8 cellular contexts compared by ENCODE assay signal in genomic region chr19:19460761-19461265, GRCh38. TPM values are rescaled to one million over a fixed set of nuclear protein-coding genes. Genes with fewer than 3 reads are reported as not detected.
DNase-seq lines count a peak whose midpoint lies in the region; ATAC-seq and TF ChIP-seq lines count a peak whose summit lies in the region.

No MANE protein-coding gene starts in this region.

- H3K9me3 ChIP-seq in endodermal cell (ENCODE audit: control insufficient read depth, low read length) = peaks cover 3% of the 10 kb centered on the region

- H3K4me1 Mint-ChIP-seq in activated CD4-positive, alpha-beta memory T cell treated with anti-CD3 and anti-CD28 coated beads, Interleukin-2, amount 10 ng/mL, durations not matched to agents 7 days and 5 days = peaks cover 76% of the 10 kb centered on the region
- peaks cover 53% of the 10 kb centered on the region for H3K4me1 Mint-ChIP-seq in endodermal cell
- H3K4me1 Mint-ChIP-seq in natural killer cell treated with Interleukin-12 subunit alpha and Interleukin-12 subunit beta and Interleukin-15 and Interleukin-18, amount 100 ng/mL, for 72 hours (ENCODE audit: low read depth in 2 of 2) = peaks cover 80 to 83% of the 10 kb centered on the region in 2 donors

- TF ChIP-seq CTCF in endodermal cell (conservative IDR thresholded peaks at IDR 0.05) = no peak

- H3K27me3 ChIP-seq in endodermal cell (ENCODE audit: control insufficient read depth, insufficient read depth, low read length, poor library complexity, severe bottlenecking) = no peaks in the 10 kb centered on the region

- peaks cover 6% of the 10 kb centered on the region for H3K9me3 Mint-ChIP-seq in activated CD4-positive, alpha-beta memory T cell treated with anti-CD3 and anti-CD28 coated beads, Interleukin-2, amount 10 ng/mL, durations not matched to agents 7 days and 5 days
- H3K9me3 Mint-ChIP-seq in endodermal cell = peaks cover 5% of the 10 kb centered on the region
- no peaks in the 10 kb centered on the region for H3K9me3 Mint-ChIP-seq in natural killer cell treated with Interleukin-12 subunit alpha and Interleukin-12 subunit beta and Interleukin-15 and Interleukin-18, amount 100 ng/mL, for 72 hours

- peak overlapping the region; percentile 65 for H3K27ac ChIP-seq in endodermal cell (ENCODE audit: low read depth, low read length)

- CTCF ChIA-PET in activated CD4-positive, alpha-beta memory T cell treated with anti-CD3 and anti-CD28 coated beads, Interleukin-2, amount 10 ng/mL, durations not matched to agents 7 days and 5 days (lab: Charles Lee) = interaction anchor here (0.5 to 1.5 kb wide), 2 partner anchors 11 to 29 kb away, joined by 3 to 8 read pairs; no protein-coding TSS in a partner anchor

- H3K4me3 ChIP-seq in endodermal cell (ENCODE audit: low read length) = no peak overlapping the region

- H3K36me3 Mint-ChIP-seq in activated CD4-positive, alpha-beta memory T cell treated with anti-CD3 and anti-CD28 coated beads, Interleukin-2, amount 10 ng/mL, durations not matched to agents 7 days and 5 days (ENCODE audit: low read depth) = peaks cover 38% of the 10 kb centered on the region
- H3K36me3 Mint-ChIP-seq in endodermal cell (ENCODE audit: low read depth) = peaks cover 12% of the 10 kb centered on the region
- H3K36me3 Mint-ChIP-seq in natural killer cell treated with Interleukin-12 subunit alpha and Interleukin-12 subunit beta and Interleukin-15 and Interleukin-18, amount 100 ng/mL, for 72 hours = peaks cover 7% of the 10 kb centered on the region

- H3K4me1 ChIP-seq in endodermal cell (ENCODE audit: control insufficient read depth, insufficient read depth, low read length) = peaks cover 37% of the 10 kb centered on the region

- H3K27me3 Mint-ChIP-seq in activated CD4-positive, alpha-beta memory T cell treated with anti-CD3 and anti-CD28 coated beads, Interleukin-2, amount 10 ng/mL, durations not matched to agents 7 days and 5 days = no peaks in the 10 kb centered on the region
- no peaks in the 10 kb centered on the region for H3K27me3 Mint-ChIP-seq in endodermal cell (ENCODE audit: insufficient read depth)
- H3K27me3 Mint-ChIP-seq in natural killer cell treated with Interleukin-12 subunit alpha and Interleukin-12 subunit beta and Interleukin-15 and Interleukin-18, amount 100 ng/mL, for 72 hours = no peaks in the 10 kb centered on the region

- DNase-seq in NK-92 treated with Interleukin-12 subunit alpha and Interleukin-12 subunit beta, amount 100 ng/mL, for 24 hours (lab: John Stamatoyannopoulos, UW) = peak; percentile 65
- no peak for DNase-seq in NK-92 (lab: John Stamatoyannopoulos, UW; ENCODE audit: unreplicated experiment)
- peak; percentile 70 for DNase-seq in activated CD4-positive, alpha-beta memory T cell treated with anti-CD3 and anti-CD28 coated beads, Interleukin-2, amount 10 ng/mL, durations not matched to agents 7 days and 5 days
- DNase-seq in endodermal cell = peak; percentile 71
- DNase-seq in natural killer cell treated with Interleukin-12 subunit alpha and Interleukin-12 subunit beta and Interleukin-15 and Interleukin-18, amount 100 ng/mL, for 72 hours (ENCODE audit: low spot score) = peak; percentile 83
- DNase-seq in stimulated activated naive CD8-positive, alpha-beta T cell treated with anti-CD3 and anti-CD28 coated beads, Interleukin-15, Interleukin-2, amounts not matched to agents 100 U/mL and 50 U/mL, for 24 hours = peak; percentile 74
- no peak for DNase-seq in SKM-1 treated with dmso at 0.1 percent for 144 hours (lab: John Stamatoyannopoulos, UW; ENCODE audit: unreplicated experiment)

- 43 to 68% methylated on average over 11 to 18 of the region's 18 CpGs for WGBS in endodermal cell (ENCODE audit: insufficient coverage in 1 of 2, insufficient read length in 1 of 2), 2 experiments

- H3K4me3 Mint-ChIP-seq in activated CD4-positive, alpha-beta memory T cell treated with anti-CD3 and anti-CD28 coated beads, Interleukin-2, amount 10 ng/mL, durations not matched to agents 7 days and 5 days = peak overlapping the region; percentile 80
- H3K4me3 Mint-ChIP-seq in endodermal cell = no peak overlapping the region
- peak overlapping the region; percentile 82 for H3K4me3 Mint-ChIP-seq in natural killer cell treated with Interleukin-12 subunit alpha and Interleukin-12 subunit beta and Interleukin-15 and Interleukin-18, amount 100 ng/mL, for 72 hours

- H3K36me3 ChIP-seq in endodermal cell (ENCODE audit: control insufficient read depth, insufficient read depth, low read length) = peaks cover 24% of the 10 kb centered on the region

- POLR2A ChIA-PET in activated CD4-positive, alpha-beta memory T cell treated with anti-CD3 and anti-CD28 coated beads, Interleukin-2, amount 10 ng/mL, durations not matched to agents 7 days and 5 days (lab: Charles Lee) = interaction anchor here (1.4 to 5.2 kb wide), 7 partner anchors 9 to 87 kb away, joined by 5 to 64 read pairs (median 9); partner anchors contain the start of gene GATAD2A

- H3K9ac ChIP-seq in endodermal cell (ENCODE audit: extremely low read depth, low read length, poor library complexity, severe bottlenecking) = no peak overlapping the region

- peak; percentile 80 to 82 for ATAC-seq in natural killer cell treated with Interleukin-12 subunit alpha and Interleukin-12 subunit beta and Interleukin-15 and Interleukin-18, amount 100 ng/mL, for 72 hours
- ATAC-seq in stimulated activated naive CD8-positive, alpha-beta T cell treated with anti-CD3 and anti-CD28 coated beads, Interleukin-15, Interleukin-2, amounts not matched to agents 100 U/mL and 50 U/mL, for 24 hours = peak; percentile 76
- no peak for ATAC-seq in GM21619 (IDR thresholded peaks at IDR 0.05; ENCODE audit: unreplicated experiment)

- peak overlapping the region; percentile 98 for H3K27ac Mint-ChIP-seq in activated CD4-positive, alpha-beta memory T cell treated with anti-CD3 and anti-CD28 coated beads, Interleukin-2, amount 10 ng/mL, durations not matched to agents 7 days and 5 days
- peak overlapping the region; percentile 92 for H3K27ac Mint-ChIP-seq in endodermal cell
- H3K27ac Mint-ChIP-seq in natural killer cell treated with Interleukin-12 subunit alpha and Interleukin-12 subunit beta and Interleukin-15 and Interleukin-18, amount 100 ng/mL, for 72 hours = peak overlapping the region; percentile 88 to 97

RNA-seq across cellular contexts. Expression of gene TSSK6, which starts 54.5 kb away (rescaled TPM):
- total RNA-seq in activated CD4-positive, alpha-beta memory T cell treated with anti-CD3 and anti-CD28 coated beads, Interleukin-2, amount 10 ng/mL, durations not matched to agents 7 days and 5 days = 1 to 10 TPM; 5.3 to 5.7 TPM
- total RNA-seq in endodermal cell = 1 to 10 TPM; 2.9 to 5.0 TPM
- polyA plus RNA-seq in endodermal cell (2013, experiment 1 of 2) = 3.5 TPM
- 2.5 TPM for polyA plus RNA-seq in endodermal cell (2013, experiment 2 of 2)
- 1 to 10 TPM; 1.9 to 2.6 TPM for total RNA-seq in natural killer cell treated with Interleukin-12 subunit alpha and Interleukin-12 subunit beta and Interleukin-15 and Interleukin-18, amount 100 ng/mL, for 72 hours

RNA-seq across cellular contexts. Expression of gene NDUFA13, which starts 55.2 kb away (rescaled TPM):
- 100 to 1,000 TPM; 371 to 388 TPM for total RNA-seq in activated CD4-positive, alpha-beta memory T cell treated with anti-CD3 and anti-CD28 coated beads, Interleukin-2, amount 10 ng/mL, durations not matched to agents 7 days and 5 days
- 100 to 1,000 TPM; 408 to 446 TPM for total RNA-seq in endodermal cell
- 206 TPM for polyA plus RNA-seq in endodermal cell (2013, experiment 1 of 2)
- 187 TPM for polyA plus RNA-seq in endodermal cell (2013, experiment 2 of 2)
- total RNA-seq in natural killer cell treated with Interleukin-12 subunit alpha and Interleukin-12 subunit beta and Interleukin-15 and Interleukin-18, amount 100 ng/mL, for 72 hours = 100 to 1,000 TPM; 261 to 310 TPM

RNA-seq across cellular contexts. Expression of gene GATAD2A, which starts 55.3 kb away (rescaled TPM):
- 100 to 1,000 TPM; 109 to 113 TPM for total RNA-seq in activated CD4-positive, alpha-beta memory T cell treated with anti-CD3 and anti-CD28 coated beads, Interleukin-2, amount 10 ng/mL, durations not matched to agents 7 days and 5 days
- 100 to 1,000 TPM; 115 to 126 TPM for total RNA-seq in endodermal cell
- 62.7 TPM for polyA plus RNA-seq in endodermal cell (2013, experiment 1 of 2)
- polyA plus RNA-seq in endodermal cell (2013, experiment 2 of 2) = 56.7 TPM
- total RNA-seq in natural killer cell treated with Interleukin-12 subunit alpha and Interleukin-12 subunit beta and Interleukin-15 and Interleukin-18, amount 100 ng/mL, for 72 hours = 100 to 1,000 TPM; 171 to 224 TPM

Comparison
In these comparisons a context has a peak if more than half of its experiments do, and no peak if none do; other contexts are left out.
1. DNase-seq: peak in NK-92 treated with Interleukin-12 subunit alpha and Interleukin-12 subunit beta, amount 100 ng/mL, for 24 hours (single experiment), activated CD4-positive, alpha-beta memory T cell treated with anti-CD3 and anti-CD28 coated beads, Interleukin-2, amount 10 ng/mL, durations not matched to agents 7 days and 5 days (single experiment), endodermal cell (single experiment), natural killer cell treated with Interleukin-12 subunit alpha and Interleukin-12 subunit beta and Interleukin-15 and Interleukin-18, amount 100 ng/mL, for 72 hours (single experiment) and stimulated activated naive CD8-positive, alpha-beta T cell treated with anti-CD3 and anti-CD28 coated beads, Interleukin-15, Interleukin-2, amounts not matched to agents 100 U/mL and 50 U/mL, for 24 hours (single experiment); none in NK-92 (single experiment) and SKM-1 treated with dmso at 0.1 percent for 144 hours (single experiment).
2. Peak in every context shown above with its lines, with median percentiles within 50 percentile points of each other: H3K27ac Mint-ChIP-seq.